21 cellular contexts compared by ENCODE assay signal in genomic region chr2:242054881-242055801, GRCh38.
"Had no signal": no experiment of that assay in that cellular context is flagged by ENCODE, and none has a peak within 500 bp of the region (broad histone marks: within the 10 kb centered on the region; RNA-seq: fewer than 3 reads in every experiment).

No MANE protein-coding gene starts in this region.

- H3K27ac Mint-ChIP-seq: activated T-helper 1 cell treated with anti-CD3 and anti-CD28 coated beads, Interleukin-12 subunit alpha, Interleukin-12 subunit beta, Interleukin-2, Interleukin-4 antibody, amounts not matched to agents 30 ng/mL and 10 ng/mL and 1 ng/mL, durations not matched to agents 14 hours and 24 hours and 36 hours; mesothelial cell of epicardium had no signal

- H3K9me3 ChIP-seq: neutrophil, SJSA1, upper lobe of right lung had no signal

- H3K36me3 ChIP-seq: brain microvascular endothelial cell, heart right ventricle, neutrophil, SJSA1, thoracic aorta, upper lobe of right lung had no signal

- H3K9me3 Mint-ChIP-seq: activated naive CD4-positive, alpha-beta T cell treated with anti-CD3 and anti-CD28 coated beads, Interleukin-2, amount 50 U/mL, for 24 hours; activated T-helper 1 cell treated with anti-CD3 and anti-CD28 coated beads, Interleukin-12 subunit alpha, Interleukin-12 subunit beta, Interleukin-2, Interleukin-4 antibody, amounts not matched to agents 30 ng/mL and 10 ng/mL and 1 ng/mL, durations not matched to agents 14 hours and 24 hours and 36 hours; mesothelial cell of epicardium had no signal

- H3K27ac ChIP-seq: brain microvascular endothelial cell, epithelial cell of prostate, heart right ventricle, neutrophil, parathyroid adenoma, SJSA1, thoracic aorta, upper lobe of right lung had no signal

- ATAC-seq: naive thymus-derived CD8-positive, alpha-beta T cell; upper lobe of right lung had no signal

- H3K4me1 ChIP-seq: heart right ventricle, parathyroid adenoma, upper lobe of right lung had no signal

- H3K4me1 Mint-ChIP-seq: activated naive CD4-positive, alpha-beta T cell treated with anti-CD3 and anti-CD28 coated beads, Interleukin-2, amount 50 U/mL, for 24 hours; mesothelial cell of epicardium had no signal

- H3K4me3 Mint-ChIP-seq: activated naive CD4-positive, alpha-beta T cell treated with anti-CD3 and anti-CD28 coated beads, Interleukin-2, amount 50 U/mL, for 24 hours; activated T-helper 1 cell treated with anti-CD3 and anti-CD28 coated beads, Interleukin-12 subunit alpha, Interleukin-12 subunit beta, Interleukin-2, Interleukin-4 antibody, amounts not matched to agents 30 ng/mL and 10 ng/mL and 1 ng/mL, durations not matched to agents 14 hours and 24 hours and 36 hours; mesothelial cell of epicardium; naive thymus-derived CD8-positive, alpha-beta T cell had no signal

- H3K4me3 ChIP-seq: heart right ventricle, lung, SJSA1, thoracic aorta, upper lobe of right lung had no signal

- DNase-seq: activated CD4-positive, alpha-beta T cell treated with anti-CD3 and anti-CD28 coated beads for 1 hour; activated gamma-delta T cell treated with Interleukin-2 at 50 U/mL for 16 hours; anterior cingulate cortex; brain microvascular endothelial cell; central memory CD4-positive, alpha-beta T cell; heart right ventricle; naive thymus-derived CD8-positive, alpha-beta T cell; stimulated activated CD4-positive, alpha-beta T cell treated with anti-CD3 and anti-CD28 coated beads, Interleukin-4, amount 100 ng/mL, for 1 hour; stimulated activated naive CD4-positive, alpha-beta T cell; T-helper 1 cell; T-helper 9 cell had no signal

- H3K36me3 Mint-ChIP-seq: activated naive CD4-positive, alpha-beta T cell treated with anti-CD3 and anti-CD28 coated beads, Interleukin-2, amount 50 U/mL, for 24 hours; mesothelial cell of epicardium had no signal
